Comparison of ENCODE assay signal across 19 cellular contexts in genomic region chr6:6930223-6930880, GRCh38.
"Had no signal": no experiment of that assay in that cellular context is flagged by ENCODE, and none has a peak within 500 bp of the region (broad histone marks: within the 10 kb centered on the region; RNA-seq: fewer than 3 reads in every experiment).

No MANE protein-coding gene starts in this region.

- DNase-seq: activated CD4-positive, alpha-beta memory T cell treated with anti-CD3 and anti-CD28 coated beads for 36 hours; activated CD4-positive, alpha-beta T cell treated with anti-CD3 and anti-CD28 coated beads for 4 hours; activated T-cell treated with anti-CD3 and anti-CD28 coated beads for 4 hours; amniotic stem cell; effector memory CD8-positive, alpha-beta T cell; foreskin keratinocyte; glutamatergic neuron; hippocampal formation; midbrain; nephron progenitor cell; occipital lobe; stimulated activated CD4-positive, alpha-beta T cell treated with anti-CD3 and anti-CD28 coated beads, Interleukin-15, amount 100 ng/mL, for 24 hours; stimulated activated CD4-positive, alpha-beta T cell treated with anti-CD3 and anti-CD28 coated beads, Interleukin-2, amount 100 ng/mL, for 48 hours; stomach; testis had no signal

- H3K9me3 ChIP-seq: stomach, testis had no signal

- H3K9me3 Mint-ChIP-seq: activated CD4-positive, alpha-beta memory T cell treated with anti-CD3 and anti-CD28 coated beads for 36 hours; effector memory CD8-positive, alpha-beta T cell; nephron progenitor cell; WTC11 had no signal

- H3K36me3 Mint-ChIP-seq: activated CD4-positive, alpha-beta memory T cell treated with anti-CD3 and anti-CD28 coated beads for 36 hours; activated naive CD8-positive, alpha-beta T cell; WTC11 had no signal

- H3K27ac ChIP-seq: cardiac muscle cell, foreskin keratinocyte had no signal

- H3K36me3 ChIP-seq: cardiac muscle cell, stomach had no signal

- H3K27ac Mint-ChIP-seq: activated CD4-positive, alpha-beta memory T cell treated with anti-CD3 and anti-CD28 coated beads for 36 hours; activated naive CD8-positive, alpha-beta T cell; effector memory CD8-positive, alpha-beta T cell; WTC11 had no signal

- H3K4me3 ChIP-seq: cardiac muscle cell, lung, stomach, testis had no signal

- ATAC-seq: effector memory CD8-positive, alpha-beta T cell; foreskin keratinocyte; WTC11 had no signal

- H3K4me1 ChIP-seq: foreskin keratinocyte had no signal

- H3K4me3 Mint-ChIP-seq: activated CD4-positive, alpha-beta memory T cell treated with anti-CD3 and anti-CD28 coated beads for 36 hours; activated naive CD8-positive, alpha-beta T cell; effector memory CD8-positive, alpha-beta T cell; nephron progenitor cell; WTC11 had no signal

- H3K27me3 ChIP-seq: cardiac muscle cell, foreskin keratinocyte, stomach, testis had no signal
